In genomic region chr14:89231426-89232113, GRCh38 we compare ENCODE assay signal across 10 cellular contexts.
"Had no signal": no experiment of that assay in that cellular context is flagged by ENCODE, and none has a peak within 500 bp of the region (broad histone marks: within the 10 kb centered on the region; RNA-seq: fewer than 3 reads in every experiment).

No MANE protein-coding gene starts in this region.

- H3K27me3 Mint-ChIP-seq: memory B cell had no signal

- DNase-seq: activated CD4-positive, CD25-positive, alpha-beta regulatory T cell; anterior cingulate cortex; foreskin melanocyte; heart left ventricle; left ventricle myocardium inferior; transverse colon had no signal

- H3K4me3 Mint-ChIP-seq: memory B cell, neural progenitor cell had no signal

- H3K27ac Mint-ChIP-seq: memory B cell had no signal

- H3K9me3 Mint-ChIP-seq: memory B cell had no signal

- H3K27ac ChIP-seq: heart left ventricle, left ventricle myocardium inferior, neural progenitor cell, right atrium auricular region, transverse colon had no signal

- ATAC-seq: activated naive CD4-positive, alpha-beta T cell treated with anti-CD3 and anti-CD28 coated beads, Interleukin-2, amount 50 U/mL, for 72 hours; heart left ventricle had no signal

- H3K27me3 ChIP-seq: heart left ventricle, neural progenitor cell, right atrium auricular region, transverse colon had no signal
